In the genomic region with DNA sequence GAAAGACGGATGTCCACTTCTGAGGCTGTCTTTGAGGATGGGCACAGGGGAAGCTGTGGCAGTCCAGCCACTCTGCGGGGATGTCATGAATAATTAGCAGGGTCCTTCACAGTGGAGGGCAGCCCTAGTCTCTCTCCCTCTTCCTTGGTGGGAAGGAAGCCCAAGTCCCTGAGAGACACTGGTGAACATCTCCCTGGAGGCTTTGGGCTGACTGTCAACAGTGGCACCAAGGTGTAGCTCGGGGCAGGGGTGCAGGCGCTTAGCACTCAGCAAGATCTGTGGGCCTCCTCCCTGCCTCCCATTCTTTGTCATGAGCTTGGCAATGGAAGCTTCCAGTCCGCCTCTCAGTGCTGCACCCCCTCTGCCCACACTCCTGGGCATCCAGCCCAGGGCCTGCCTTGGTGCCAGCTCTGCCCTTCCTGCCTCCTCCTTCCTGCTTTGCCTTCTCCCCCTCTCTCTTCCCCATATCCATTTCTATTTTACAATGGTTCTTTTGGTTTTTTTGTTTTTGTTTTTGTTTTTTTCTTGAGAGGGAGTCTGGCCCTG, we compare ENCODE assay signal across 16 cellular contexts. TPM values are rescaled to one million over a fixed set of nuclear protein-coding genes. Genes with fewer than 3 reads are reported as not detected.
A peak's percentile ranks its signal among the peaks of the same experiment; 100 is the strongest.
DNase-seq lines count a peak whose midpoint lies in the region; ATAC-seq, FAIRE-seq and TF ChIP-seq lines count a peak whose summit lies in the region.
"Had no signal": no experiment of that assay in that cellular context is flagged by ENCODE, and none has a peak within 500 bp of the region (broad histone marks: within the 10 kb centered on the region; RNA-seq: fewer than 3 reads in every experiment).

No MANE protein-coding gene starts in this region.

- no peaks in the 10 kb centered on the region for H3K4me1 ChIP-seq in SK-N-SH (ENCODE audit: control insufficient read depth in 1 of 2, insufficient read depth in 2 of 2, low read depth in 1 of 2, low read length in 1 of 2)
- H3K4me1 ChIP-seq: A549 had no signal

- DNase-seq in A172 (ENCODE audit: low spot score) (peak; percentile 30), SK-N-SH (no peak), frontal cortex (ENCODE audit: low spot score in 2 of 2) (peak; percentile 28 to 56), occipital lobe (lab: John Stamatoyannopoulos, UW) (peak; percentile 82), osteocyte (ENCODE audit: extremely low spot score, unreplicated experiment) (no peak), type B pancreatic cell (ENCODE audit: extremely low spot score, unreplicated experiment) (no peak)
- no peak for DNase-seq in stimulated activated CD8-positive, alpha-beta memory T cell treated with anti-CD3 and anti-CD28 coated beads, Interleukin-4, amount 100 ng/mL, for 48 hours
- DNase-seq: activated CD4-positive, alpha-beta memory T cell treated with anti-CD3 and anti-CD28 coated beads, Interleukin-2, amount 10 ng/mL, durations not matched to agents 7 days and 5 days; activated naive CD4-positive, alpha-beta T cell treated with anti-CD3 and anti-CD28 coated beads for 36 hours; cortex of kidney; DMS79; NCI-H1105; NCI-H748 treated with DMSO at 0.1 percent for 48 hours had no signal

- H4K20me1 ChIP-seq in SK-N-SH (ENCODE audit: insufficient read depth) = no peaks in the 10 kb centered on the region

- no peak overlapping the region for H3K4me2 ChIP-seq in SK-N-SH
- H3K4me2 ChIP-seq: A549 had no signal

- ATAC-seq in GM18519 (IDR thresholded peaks at IDR 0.05; ENCODE audit: low FRiP score, unreplicated experiment) = no peak
- ATAC-seq: A549; stimulated activated memory B cell treated with anti-CD40 and anti-IgM and Interleukin-4, amounts not matched to agents 10 μg/mL and 1 μg/mL and 100 μg/mL, for 72 hours had no signal

- POLR2A ChIA-PET in SK-N-SH (lab: Yijun Ruan, JAX) = no interaction called here

- H3F3A ChIP-seq in SK-N-SH (replicated peaks; ENCODE audit: insufficient read depth) = no peaks in the 10 kb centered on the region

- H3K9ac ChIP-seq in SK-N-SH = no peak overlapping the region

- H3K36me3 Mint-ChIP-seq in osteocyte (ENCODE audit: unreplicated experiment) = no peaks in the 10 kb centered on the region
- no peaks in the 10 kb centered on the region for H3K36me3 Mint-ChIP-seq in type B pancreatic cell

- H3K4me3 ChIP-seq in SK-N-SH (ENCODE audit: low read depth in 2 of 2, low read length in 1 of 2) = no peak overlapping the region
- H3K4me3 ChIP-seq: A549 had no signal

- H3K9me2 ChIP-seq in SK-N-SH = no peaks in the 10 kb centered on the region

- CTCF ChIA-PET in SK-N-SH (lab: Yijun Ruan, JAX) = interaction anchor here (0.7 kb wide), 1 partner anchor 272 kb away, joined by 3 read pairs; no protein-coding TSS in a partner anchor

- no peak for FAIRE-seq in frontal cortex (lab: Jason Lieb, UNC)
- FAIRE-seq: A549 had no signal

- H3K36me3 ChIP-seq in SK-N-SH (replicated peaks in 1 of 2; ENCODE audit: control insufficient read depth in 1 of 2, insufficient read depth in 2 of 2, low read length in 1 of 2) = no peaks in the 10 kb centered on the region

- no peaks in the 10 kb centered on the region for H3K9me3 ChIP-seq in SK-N-SH
- H3K9me3 ChIP-seq: A549 had no signal

- TF ChIP-seq CTCF in SK-N-SH (IDR thresholded peaks at IDR 0.05) (no peak), osteocyte (IDR thresholded peaks at IDR 0.05) (no peak), type B pancreatic cell (conservative IDR thresholded peaks at IDR 0.05) (no peak)

- no peak overlapping the region for H2AFZ ChIP-seq in SK-N-SH (ENCODE audit: low read depth)

- no peaks in the 10 kb centered on the region for H3K27me3 Mint-ChIP-seq in osteocyte (ENCODE audit: unreplicated experiment)
- H3K27me3 Mint-ChIP-seq in type B pancreatic cell = peaks cover 3% of the 10 kb centered on the region
- H3K27me3 Mint-ChIP-seq: activated CD4-positive, alpha-beta memory T cell treated with anti-CD3 and anti-CD28 coated beads, Interleukin-2, amount 10 ng/mL, durations not matched to agents 7 days and 5 days; stimulated activated memory B cell treated with anti-CD40 and anti-IgM and Interleukin-4, amounts not matched to agents 10 μg/mL and 1 μg/mL and 100 μg/mL, for 72 hours had no signal

- H3K27me3 ChIP-seq in SK-N-SH (ENCODE audit: insufficient read depth) = no peaks in the 10 kb centered on the region

- H3K9me3 Mint-ChIP-seq in osteocyte (ENCODE audit: unreplicated experiment) (no peaks in the 10 kb centered on the region), type B pancreatic cell (no peaks in the 10 kb centered on the region)
- H3K9me3 Mint-ChIP-seq: activated CD4-positive, alpha-beta memory T cell treated with anti-CD3 and anti-CD28 coated beads, Interleukin-2, amount 10 ng/mL, durations not matched to agents 7 days and 5 days; activated naive CD4-positive, alpha-beta T cell treated with anti-CD3 and anti-CD28 coated beads for 36 hours; stimulated activated memory B cell treated with anti-CD40 and anti-IgM and Interleukin-4, amounts not matched to agents 10 μg/mL and 1 μg/mL and 100 μg/mL, for 72 hours had no signal

- H3K4me3 Mint-ChIP-seq in osteocyte (ENCODE audit: unreplicated experiment) (no peak overlapping the region), type B pancreatic cell (no peak overlapping the region)
- H3K4me3 Mint-ChIP-seq: activated CD4-positive, alpha-beta memory T cell treated with anti-CD3 and anti-CD28 coated beads, Interleukin-2, amount 10 ng/mL, durations not matched to agents 7 days and 5 days; activated naive CD4-positive, alpha-beta T cell treated with anti-CD3 and anti-CD28 coated beads for 36 hours; stimulated activated memory B cell treated with anti-CD40 and anti-IgM and Interleukin-4, amounts not matched to agents 10 μg/mL and 1 μg/mL and 100 μg/mL, for 72 hours had no signal

- no peaks in the 10 kb centered on the region for H3K79me2 ChIP-seq in SK-N-SH (ENCODE audit: insufficient read depth)

- H3K27ac Mint-ChIP-seq in osteocyte (ENCODE audit: unreplicated experiment) (no peak overlapping the region), type B pancreatic cell (no peak overlapping the region)
- H3K27ac Mint-ChIP-seq: activated CD4-positive, alpha-beta memory T cell treated with anti-CD3 and anti-CD28 coated beads, Interleukin-2, amount 10 ng/mL, durations not matched to agents 7 days and 5 days; activated naive CD4-positive, alpha-beta T cell treated with anti-CD3 and anti-CD28 coated beads for 36 hours; stimulated activated memory B cell treated with anti-CD40 and anti-IgM and Interleukin-4, amounts not matched to agents 10 μg/mL and 1 μg/mL and 100 μg/mL, for 72 hours had no signal

- 83% methylated on average over 1 of the region's 5 CpGs for WGBS in SK-N-SH (ENCODE audit: low lambda C conversion rate)

- no peak for TF ChIP-seq EP300 in SK-N-SH (IDR thresholded peaks at IDR 0.05; ENCODE audit: borderline replicate concordance in 1 of 2, low read depth in 1 of 2, low read length in 1 of 2)

- no peak for TF ChIP-seq RAD21 in SK-N-SH (IDR thresholded peaks at IDR 0.05; ENCODE audit: low read length)

- H3K27ac ChIP-seq in SK-N-SH (ENCODE audit: low read depth in 2 of 2, low read length in 1 of 2) = no peak overlapping the region
- H3K27ac ChIP-seq: A549 had no signal

- H3K4me1 Mint-ChIP-seq in osteocyte (ENCODE audit: unreplicated experiment) (no peaks in the 10 kb centered on the region), type B pancreatic cell (ENCODE audit: unreplicated experiment) (no peaks in the 10 kb centered on the region)
- H3K4me1 Mint-ChIP-seq: activated CD4-positive, alpha-beta memory T cell treated with anti-CD3 and anti-CD28 coated beads, Interleukin-2, amount 10 ng/mL, durations not matched to agents 7 days and 5 days; stimulated activated memory B cell treated with anti-CD40 and anti-IgM and Interleukin-4, amounts not matched to agents 10 μg/mL and 1 μg/mL and 100 μg/mL, for 72 hours had no signal

TF ChIP-seq in SK-N-SH, 30 proteins besides CTCF, POLR2A, EP300 and RAD21:
- TF ChIP-seq NFIC (IDR thresholded peaks at IDR 0.05; ENCODE audit: borderline replicate concordance) (peak; percentile 19; the same call in 1 of the 2 replicates), USF1 (IDR thresholded peaks at IDR 0.05; ENCODE audit: borderline replicate concordance, low read depth) (no peak), ELF1 (IDR thresholded peaks at IDR 0.05) (no peak), PBX3 (IDR thresholded peaks at IDR 0.05) (no peak), TCF12 (IDR thresholded peaks at IDR 0.05) (no peak), MEF2A (IDR thresholded peaks at IDR 0.05; ENCODE audit: borderline replicate concordance, low read depth) (no peak), SMC3 (IDR thresholded peaks at IDR 0.05; ENCODE audit: low read depth, low read length) (no peak), RFX5 (IDR thresholded peaks at IDR 0.05; ENCODE audit: low read length) (no peak)
- TF ChIP-seq, protein P1, sequence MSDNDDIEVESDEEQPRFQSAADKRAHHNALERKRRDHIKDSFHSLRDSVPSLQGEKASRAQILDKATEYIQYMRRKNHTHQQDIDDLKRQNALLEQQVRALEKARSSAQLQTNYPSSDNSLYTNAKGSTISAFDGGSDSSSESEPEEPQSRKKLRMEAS (IDR thresholded peaks at IDR 0.05; ENCODE audit: low read depth) = no peak
TF ChIP-seq in SK-N-SH: peak in this region for 1.

RNA-seq across cellular contexts. Expression of gene STEAP3, which starts 59.4 kb away (rescaled TPM):
- 71.3 and 117 TPM in 2 replicates for total RNA-seq in A172 (2014; rRNA removed; shearing (Covaris generic))
- polyA plus RNA-seq in SK-N-SH (2012; rRNA removed) = 30.6 and 34.3 TPM in 2 replicates
- 14.6 and 22.5 TPM in 2 replicates for polyA plus RNA-seq in SK-N-SH (2012; cell fraction: cytosol; rRNA removed)
- 41.1 and 47.5 TPM in 2 replicates for polyA plus RNA-seq in SK-N-SH (2012; cell fraction: nucleus; rRNA removed)
- total RNA-seq in frontal cortex (under 0.01 TPM), occipital lobe (not detected), osteocyte (19.3 and 22.7 TPM in 2 replicates), type B pancreatic cell (ENCODE audit: low replicate concordance) (19.0 and 25.5 TPM in 2 replicates)
- total RNA-seq: activated CD4-positive, alpha-beta memory T cell treated with anti-CD3 and anti-CD28 coated beads, Interleukin-2, amount 10 ng/mL, durations not matched to agents 7 days and 5 days had no signal

Comparison
In these comparisons a context has a peak if more than half of its experiments do, and no peak if none do; other contexts are left out.
1. DNase-seq: peak in A172 (single experiment), frontal cortex (2 of 2) and occipital lobe (single experiment); none in SK-N-SH (single experiment), osteocyte (single experiment), type B pancreatic cell (single experiment) and stimulated activated CD8-positive, alpha-beta memory T cell treated with anti-CD3 and anti-CD28 coated beads, Interleukin-4, amount 100 ng/mL, for 48 hours (single experiment).
2. RNA of gene STEAP3, which starts 59.4 kb away (total RNA-seq): 71.3 to 117 TPM in A172, 19.3 to 22.7 TPM in osteocyte and 19.0 to 25.5 TPM in type B pancreatic cell; not detected in occipital lobe (single experiment) and under 0.01 TPM in frontal cortex (single experiment); every median in the first group is over 10 times any median in the second.